ENCODE assay signal across 17 cellular contexts in the genomic region with DNA sequence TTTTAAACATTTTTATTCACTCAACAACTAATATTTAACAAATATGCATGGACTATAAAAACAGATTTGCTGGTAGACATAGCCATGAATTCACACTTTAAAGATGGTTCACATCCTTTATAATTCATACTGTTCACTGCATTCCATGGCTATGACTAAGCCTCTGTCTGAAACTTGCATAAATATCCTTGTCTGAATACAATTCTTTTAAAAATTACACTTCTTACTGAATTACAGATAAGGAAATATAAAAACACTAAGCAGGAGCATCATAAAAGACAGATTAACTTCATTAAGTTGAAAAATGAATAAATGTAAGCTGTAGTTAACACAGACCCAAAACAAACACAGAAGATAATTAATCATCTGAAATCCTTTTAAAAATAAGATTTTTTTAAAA. TPM values are rescaled to one million over a fixed set of nuclear protein-coding genes. Genes with fewer than 3 reads are reported as not detected.
DNase-seq lines count a peak whose midpoint lies in the region; ATAC-seq and TF ChIP-seq lines count a peak whose summit lies in the region.
"Had no signal": no experiment of that assay in that cellular context is flagged by ENCODE, and none has a peak within 500 bp of the region (broad histone marks: within the 10 kb centered on the region; RNA-seq: fewer than 3 reads in every experiment).

No MANE protein-coding gene starts in this region.

- no peak for TF ChIP-seq CTCF in HFFc6 (IDR thresholded peaks at IDR 0.05)
- no peak for TF ChIP-seq CTCF in astrocyte of the spinal cord (IDR thresholded peaks at IDR 0.05; ENCODE audit: low read depth, low read length)
- no peak for TF ChIP-seq CTCF in GM20000 (IDR thresholded peaks at IDR 0.05; ENCODE audit: extremely low read depth, missing control alignments)

- peaks cover 11% of the 10 kb centered on the region for H3K36me3 Mint-ChIP-seq in HFFc6 (ENCODE audit: low read depth)

- peaks cover 9% of the 10 kb centered on the region for H3K36me3 ChIP-seq in ACC112 (ENCODE audit: insufficient read depth, low read length)

- H3K27me3 Mint-ChIP-seq in HFFc6 (ENCODE audit: insufficient read depth): no peaks in the 10 kb centered on the region; the same call in 1 of the 2 replicates

- peaks cover 58% of the 10 kb centered on the region for H3K4me1 Mint-ChIP-seq in HFFc6 (ENCODE audit: low read depth)

- H3K27ac Mint-ChIP-seq in HFFc6: peak overlapping the region; percentile 48; the same call in 1 of the 2 replicates

- H3K4me3 ChIP-seq in ACC112 (ENCODE audit: low read depth, low read length) (peak overlapping the region; percentile 39; the same call in 1 of the 2 replicates), astrocyte of the spinal cord (ENCODE audit: low read depth, low read length) (no peak overlapping the region)
- H3K4me3 ChIP-seq: neural progenitor cell had no signal

- peaks cover 24% of the 10 kb centered on the region for H3K4me1 ChIP-seq in ACC112 (ENCODE audit: control insufficient read depth, insufficient read depth, low read length, unreplicated experiment)
- H3K4me1 ChIP-seq: neural progenitor cell had no signal

- DNase-seq in HFFc6 (peak; percentile 57), astrocyte of the spinal cord (ENCODE audit: low read depth, low spot score) (peak; percentile 74), hepatic stellate cell (ENCODE audit: low spot score) (peak; percentile 14), LoVo (ENCODE audit: low spot score) (no peak), GM19240 (ENCODE audit: insufficient read length, low spot score) (no peak), GM20000 (ENCODE audit: low spot score) (no peak)
- DNase-seq: activated effector memory CD4-positive, alpha-beta T cell treated with anti-CD3 and anti-CD28 coated beads, Interleukin-2, amount 50 U/mL, for 16 hours; AML-193; cerebellar nuclear complex; Karpas-422; left colon; NCI-H2081; stimulated activated CD4-positive, alpha-beta T cell treated with anti-CD3 and anti-CD28 coated beads, Interleukin-15, amount 100 ng/mL, for 24 hours; T-helper 2 cell had no signal

- peak overlapping the region; percentile 39 for H3K4me3 Mint-ChIP-seq in HFFc6
- H3K4me3 Mint-ChIP-seq: neural progenitor cell had no signal

- ATAC-seq in GM18870 (IDR thresholded peaks at IDR 0.05; ENCODE audit: unreplicated experiment): no peak
- ATAC-seq: left colon had no signal

- no peaks in the 10 kb centered on the region for H3K79me2 ChIP-seq in ACC112 (ENCODE audit: control insufficient read depth, insufficient read depth, low read length, unreplicated experiment)

- no peaks in the 10 kb centered on the region for H3K9me3 Mint-ChIP-seq in HFFc6
- H3K9me3 Mint-ChIP-seq: neural progenitor cell had no signal

- H3K27me3 ChIP-seq in ACC112 (ENCODE audit: insufficient read depth, low read length): no peaks in the 10 kb centered on the region
- H3K27me3 ChIP-seq: neural progenitor cell had no signal

- in situ Hi-C loops in astrocyte of the spinal cord (cut with HindIII; ENCODE audit: low sequenced_read_pairs): no loop called here

- H3K27ac ChIP-seq in ACC112 (ENCODE audit: low read depth, low read length): peak overlapping the region; percentile 30
- H3K27ac ChIP-seq: neural progenitor cell had no signal

- no peak overlapping the region for H2AFZ ChIP-seq in ACC112 (ENCODE audit: low read length, unreplicated experiment)
- H2AFZ ChIP-seq: neural progenitor cell had no signal

RNA-seq across cellular contexts. Expression of a gene that starts 53.8 kb away (rescaled TPM):
- total RNA-seq in HFFc6 (2021; fragmentation: NEBNext Ultra II Directional; extraction: Animal tissue kit (Norgen Biotek cat#: 25700)): 10 to 100 TPM; 11.2 to 14.1 (median 13.2) TPM

Comparison
In these comparisons a context has a peak if more than half of its experiments do, and no peak if none do; other contexts are left out.
1. DNase-seq: peak in HFFc6 (single experiment), astrocyte of the spinal cord (single experiment) and hepatic stellate cell (single experiment); none in LoVo (single experiment), GM19240 (single experiment) and GM20000 (single experiment).